In the genomic region with DNA sequence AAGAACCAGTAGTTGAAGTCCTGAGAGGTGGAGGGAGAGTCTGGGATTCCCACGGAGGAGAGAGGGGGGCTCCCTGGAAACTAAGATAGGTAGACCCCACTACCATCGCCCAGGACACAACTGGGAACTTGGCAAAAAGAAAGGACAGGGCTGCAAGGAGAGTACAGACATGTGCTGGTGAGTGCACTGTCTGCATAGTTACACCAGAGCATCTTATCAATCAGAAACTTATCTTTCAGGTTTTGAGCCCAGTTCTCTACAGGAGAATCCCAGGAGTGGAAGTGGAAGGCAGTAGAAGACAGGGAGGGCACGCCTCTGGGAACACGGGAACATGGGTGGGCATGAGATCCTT, we compare ENCODE assay signal across 11 cellular contexts. TPM values are rescaled to one million over a fixed set of nuclear protein-coding genes. Genes with fewer than 3 reads are reported as not detected.
DNase-seq lines count a peak whose midpoint lies in the region; ATAC-seq and TF ChIP-seq lines count a peak whose summit lies in the region.
"Had no signal": no experiment of that assay in that cellular context is flagged by ENCODE, and none has a peak within 500 bp of the region (broad histone marks: within the 10 kb centered on the region; RNA-seq: fewer than 3 reads in every experiment).

No MANE protein-coding gene starts in this region.

- POLR2A ChIA-PET in T-cell (lab: Charles Lee): interaction anchor here in 1 of 2 donors (1.0 to 1.5 kb wide), 2 partner anchors 25 to 37 kb away, joined by 3 read pairs; no protein-coding TSS in a partner anchor

- TF ChIP-seq CTCF in cardiac muscle cell (IDR thresholded peaks at IDR 0.05; ENCODE audit: low read depth, low read length) (no peak), right lobe of liver (IDR thresholded peaks at IDR 0.05) (no peak), upper lobe of left lung (IDR thresholded peaks at IDR 0.05) (no peak)

- no peaks in the 10 kb centered on the region for H3K27me3 Mint-ChIP-seq in T-cell

- ATAC-seq in Right ventricle myocardium inferior (no peak), T-cell (replicated peaks in 1 of 4) (peak; percentile 21 to 34 (median 27)), right lobe of liver (peak in 1 of 4 donors; percentile 6), upper lobe of left lung (ENCODE audit: low FRiP score in 2 of 2) (no peak), sciatic nerve (no peak)

- no peak overlapping the region for H3K4me3 ChIP-seq in cardiac muscle cell
- H3K4me3 ChIP-seq in right lobe of liver: no peak overlapping the region
- H3K4me3 ChIP-seq in upper lobe of left lung: no peak overlapping the region
- H3K4me3 ChIP-seq: coronary artery had no signal

- DNase-seq in cardiac muscle cell (ENCODE audit: low read depth in 1 of 2, low spot score in 1 of 2): no peak
- no peak for DNase-seq in Right ventricle myocardium inferior (ENCODE audit: missing footprints)
- no peak for DNase-seq in T-cell
- no peak for DNase-seq in right lobe of liver
- DNase-seq in upper lobe of left lung: no peak
- DNase-seq in sciatic nerve (ENCODE audit: low spot score): no peak
- no peak for DNase-seq in C1 segment of cervical spinal cord (lab: John Stamatoyannopoulos, UW)
- DNase-seq in mucosa of gallbladder (ENCODE audit: low spot score): no peak

- peaks cover 5% of the 10 kb centered on the region for H3K4me1 ChIP-seq in cardiac muscle cell (ENCODE audit: low read depth)
- no peaks in the 10 kb centered on the region for H3K4me1 ChIP-seq in right lobe of liver
- H3K4me1 ChIP-seq in upper lobe of left lung: peaks cover 37 to 42% (median 39%) of the 10 kb centered on the region in 4 donors

- intact Hi-C loops in Right ventricle myocardium inferior (cut with DNase I): no loop called here
- intact Hi-C loops in right lobe of liver (cut with DNase I): no loop called here
- intact Hi-C loops in sciatic nerve (cut with DNase I): no loop called here

- H3K27ac ChIP-seq in cardiac muscle cell (peak overlapping the region; percentile 64), right lobe of liver (peak overlapping the region; percentile 5 to 53 (median 49)), upper lobe of left lung (peak overlapping the region; percentile 80 to 90 (median 82))

- WGBS in right lobe of liver (ENCODE audit: insufficient coverage, low coverage, low lambda C conversion rate, missing lambda C conversion rate): 39% methylated on average over 4 of the region's 4 CpGs
- WGBS in upper lobe of left lung, 2 donors: 45 to 60% methylated on average over 4 of the region's 4 CpGs

- TF ChIP-seq POLR2A in right lobe of liver (IDR thresholded peaks at IDR 0.05) (no peak), upper lobe of left lung (IDR thresholded peaks at IDR 0.05) (no peak)

- TF ChIP-seq EP300 in upper lobe of left lung (IDR thresholded peaks at IDR 0.05): no peak

- peak overlapping the region; percentile 66 to 92 (median 74) for H3K4me3 Mint-ChIP-seq in T-cell

- peaks cover 8% of the 10 kb centered on the region for H3K36me3 ChIP-seq in cardiac muscle cell
- H3K36me3 ChIP-seq in right lobe of liver: peaks cover 0 to 31% (median 5%) of the 10 kb centered on the region in 4 donors
- H3K36me3 ChIP-seq in upper lobe of left lung: peaks cover 0 to 31% (median 18%) of the 10 kb centered on the region in 4 donors

- CTCF ChIA-PET in T-cell (lab: Charles Lee): interaction anchor here in 1 of 2 donors (1.1 to 1.3 kb wide), 3 partner anchors 16 to 39 kb away, joined by 5 to 6 read pairs (median 5); partner anchors contain the start of genes LTB and TNF

- H3K9me3 ChIP-seq in cardiac muscle cell (ENCODE audit: low read depth) (no peaks in the 10 kb centered on the region), right lobe of liver (no peaks in the 10 kb centered on the region), upper lobe of left lung (no peaks in the 10 kb centered on the region)

- no peaks in the 10 kb centered on the region for H3K9me3 Mint-ChIP-seq in T-cell

- H3K27me3 ChIP-seq in cardiac muscle cell (no peaks in the 10 kb centered on the region), right lobe of liver (no peaks in the 10 kb centered on the region), upper lobe of left lung (no peaks in the 10 kb centered on the region)

- peak overlapping the region; percentile 91 for H3K27ac Mint-ChIP-seq in T-cell

- peaks cover 28% of the 10 kb centered on the region for H3K36me3 Mint-ChIP-seq in T-cell

- peaks cover 70 to 78% (median 71%) of the 10 kb centered on the region in 3 donors for H3K4me1 Mint-ChIP-seq in T-cell

RNA-seq across cellular contexts. Expression of gene NFKBIL1, which starts 12.2 kb away (rescaled TPM):
- total RNA-seq in cardiac muscle cell (43.6 and 51.2 TPM in 2 replicates), Right ventricle myocardium inferior (10.8 TPM), T-cell (10 to 100 TPM in 3 of 5 donors, 1 to 10 TPM in 2; 6.9 to 17.1 (median 11.6) TPM), right lobe of liver (10 to 100 TPM in 1 of 6 experiments, 1 to 10 TPM in 5; 7.5 to 10.2 (median 8.3) TPM), upper lobe of left lung (10 to 100 TPM; 18.2 to 45.1 (median 23.8) TPM), sciatic nerve (23.0 TPM), mucosa of gallbladder (27.7 TPM)
- polyA plus RNA-seq in cardiac muscle cell: 38.4 and 47.1 TPM in 2 replicates

RNA-seq across cellular contexts. Expression of gene LTA, which starts 12.5 kb away (rescaled TPM):
- not detected in 2 replicates for total RNA-seq in cardiac muscle cell
- not detected in 2 replicates for polyA plus RNA-seq in cardiac muscle cell
- not detected for total RNA-seq in Right ventricle myocardium inferior
- total RNA-seq in T-cell: 10 to 100 TPM; 12.5 to 23.9 (median 17.9) TPM
- total RNA-seq in right lobe of liver: under 1 TPM in 1 of 6 experiments, not detected in 5; 0.20 TPM
- 1 to 10 TPM in 2 of 6 donors, not detected in 4; 1.6 to 1.8 TPM for total RNA-seq in upper lobe of left lung
- 0.27 TPM for total RNA-seq in sciatic nerve
- total RNA-seq in mucosa of gallbladder: 1.9 TPM
- total RNA-seq: LHCN-M2, mesenteric fat pad had no signal

RNA-seq across cellular contexts. Expression of gene ATP6V1G2, which starts 13.2 kb away (rescaled TPM):
- total RNA-seq in cardiac muscle cell (21.2 and 28.8 TPM in 2 replicates), Right ventricle myocardium inferior (2.2 TPM), T-cell (1 to 10 TPM; 3.1 to 5.7 (median 4.1) TPM), right lobe of liver (under 1 TPM in 3 of 6 experiments, not detected in 3; 0.29 to 0.43 (median 0.42) TPM), upper lobe of left lung (1 to 10 TPM in 4 of 6 donors, under 1 TPM in 2; 0.55 to 2.0 (median 1.1) TPM), sciatic nerve (4.8 TPM), mucosa of gallbladder (4.1 TPM)
- 32.7 and 40.2 TPM in 2 replicates for polyA plus RNA-seq in cardiac muscle cell

RNA-seq across cellular contexts. Expression of gene TNF, which starts 15.8 kb away (rescaled TPM):
- total RNA-seq in cardiac muscle cell (not detected in 2 replicates), Right ventricle myocardium inferior (0.51 TPM), T-cell (10 to 100 TPM; 13.8 to 28.0 (median 25.0) TPM), right lobe of liver (1 to 10 TPM in 1 of 6 experiments, under 1 TPM in 1, not detected in 4; 0.15 to 1.0 TPM), upper lobe of left lung (1 to 10 TPM in 5 of 6 donors, under 1 TPM in 1; 0.33 to 6.6 (median 2.9) TPM), sciatic nerve (0.40 TPM), mucosa of gallbladder (6.6 TPM)
- 0.14 TPM in 1 of 2 replicates, not detected in the other for polyA plus RNA-seq in cardiac muscle cell
- total RNA-seq: LHCN-M2 had no signal

RNA-seq across cellular contexts. Expression of gene DDX39B, which starts 17.8 kb away (rescaled TPM):
- total RNA-seq in cardiac muscle cell (371 and 455 TPM in 2 replicates), Right ventricle myocardium inferior (159 TPM), T-cell (100 to 1,000 TPM; 507 to 669 (median 631) TPM), right lobe of liver (100 to 1,000 TPM in 3 of 6 experiments, 10 to 100 TPM in 3; 85.2 to 145 (median 102) TPM), upper lobe of left lung (100 to 1,000 TPM; 201 to 541 (median 270) TPM), sciatic nerve (258 TPM), mucosa of gallbladder (246 TPM)
- 321 and 373 TPM in 2 replicates for polyA plus RNA-seq in cardiac muscle cell

Comparison
In these comparisons a context has a peak if more than half of its experiments do, and no peak if none do; other contexts are left out.
1. ATAC-seq: peak in T-cell (4 of 4); none in Right ventricle myocardium inferior (single experiment), upper lobe of left lung (0 of 2) and sciatic nerve (single experiment).
2. Peak in every context shown above with its lines, with median percentiles within 50 percentile points of each other: H3K27ac ChIP-seq.